Comparison of ENCODE assay signal across 9 cellular contexts in the genomic region with DNA sequence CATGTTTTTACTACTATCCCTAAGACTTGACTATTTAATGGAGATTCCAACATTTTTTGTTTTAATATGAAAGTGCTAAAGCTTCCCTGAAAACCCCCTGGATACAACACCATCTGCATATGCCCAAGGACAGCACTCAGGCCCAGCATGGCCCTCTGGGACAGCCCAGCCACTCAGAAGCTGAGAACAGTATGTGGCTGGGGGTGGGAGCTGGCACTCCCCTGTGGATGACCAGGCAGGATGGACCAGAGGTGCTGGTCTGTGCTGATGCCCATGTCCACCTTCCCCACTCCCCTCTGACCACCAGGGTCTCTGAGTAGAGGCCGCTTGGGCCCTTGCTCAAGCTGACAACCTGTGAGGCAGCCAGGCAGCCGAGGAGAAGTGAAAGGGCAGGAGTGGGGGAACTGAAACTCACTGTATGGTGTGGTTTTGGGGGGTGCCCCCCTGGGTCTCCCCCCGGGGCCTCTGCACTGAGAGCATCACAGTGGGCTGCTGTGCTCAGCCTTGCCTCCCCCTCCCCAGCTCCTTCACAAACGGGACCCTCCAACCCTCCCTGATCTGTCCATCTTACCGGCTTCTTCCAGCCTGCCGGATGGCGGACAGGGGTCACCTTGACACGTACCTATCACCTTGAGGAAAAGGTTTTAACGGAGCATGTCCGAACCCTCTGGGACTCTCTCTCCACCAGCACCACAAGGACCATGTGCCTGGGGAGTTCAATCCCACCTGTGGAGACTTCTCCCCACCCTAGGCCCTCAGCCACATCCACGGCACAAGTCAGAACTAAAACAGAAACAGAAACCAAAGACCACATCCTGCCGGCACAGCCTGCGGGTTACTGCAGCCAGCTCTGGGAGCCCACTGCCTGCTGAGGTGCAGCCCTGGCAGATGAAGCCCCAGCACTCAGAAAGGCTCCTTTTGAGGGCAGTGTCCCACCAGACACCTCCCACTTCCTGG. TPM values are rescaled to one million over a fixed set of nuclear protein-coding genes. Genes with fewer than 3 reads are reported as not detected.
DNase-seq lines count a peak whose midpoint lies in the region; ATAC-seq, FAIRE-seq and TF ChIP-seq lines count a peak whose summit lies in the region.
"Had no signal": no experiment of that assay in that cellular context is flagged by ENCODE, and none has a peak within 500 bp of the region (broad histone marks: within the 10 kb centered on the region; RNA-seq: fewer than 3 reads in every experiment).

A gene (minus strand): TSS at position 785 of the 957 bp plus-strand sequence. CDS start 14,798 bp downstream, outside the sequence.

- H2AFZ ChIP-seq in astrocyte (ENCODE audit: low read depth, low read length): no peak within 1 kb of the TSS

- peaks cover 6% of the 10 kb centered on the region for H3K4me1 Mint-ChIP-seq in astrocyte (ENCODE audit: low read depth, unreplicated experiment)

- H3K27me3 Mint-ChIP-seq in astrocyte (ENCODE audit: low read depth, unreplicated experiment): peaks cover 6% of the 10 kb centered on the region

- H3K27me3 ChIP-seq in astrocyte (ENCODE audit: insufficient read depth, low read length) (no peaks in the 10 kb centered on the region), muscle layer of colon (ENCODE audit: control insufficient read depth in 1 of 2, insufficient read depth in 2 of 2, low read length in 2 of 2) (no peaks in the 10 kb centered on the region)

- FAIRE-seq in astrocyte (lab: Jason Lieb, UNC): no peak
- FAIRE-seq: colon had no signal

- no peaks in the 10 kb centered on the region for H3K36me3 Mint-ChIP-seq in astrocyte (ENCODE audit: low read depth, unreplicated experiment)

- H3K27ac ChIP-seq in astrocyte (ENCODE audit: low read depth, low read length): no peak within 1 kb of the TSS
- H3K27ac ChIP-seq in muscle layer of colon (ENCODE audit: low read depth, low read length): no peak within 1 kb of the TSS
- peak within 1 kb of the TSS; percentile 51 for H3K27ac ChIP-seq in substantia nigra (ENCODE audit: low read depth, low read length, poor library complexity, severe bottlenecking)

- H3K4me1 ChIP-seq in astrocyte (ENCODE audit: insufficient read depth, low read length) (no peaks in the 10 kb centered on the region), muscle layer of colon (ENCODE audit: insufficient read depth, low read length) (no peaks in the 10 kb centered on the region)

- ATAC-seq in GM19023 (IDR thresholded peaks at IDR 0.05; ENCODE audit: unreplicated experiment) (peak; percentile 98), HG03103 (IDR thresholded peaks at IDR 0.05; ENCODE audit: low read depth, unreplicated experiment) (peak; percentile 83)

- H3K9ac ChIP-seq in astrocyte (ENCODE audit: low read length) (no peak within 1 kb of the TSS), muscle layer of colon (ENCODE audit: low read length) (no peak within 1 kb of the TSS)

- H3K9me3 Mint-ChIP-seq in astrocyte (ENCODE audit: unreplicated experiment): peaks cover 11% of the 10 kb centered on the region

- H3K4me2 ChIP-seq in astrocyte (ENCODE audit: low read length): no peak within 1 kb of the TSS

- DNase-seq in T-helper 2 cell: peak; percentile 24 to 97 (median 47)
- no peak for DNase-seq in astrocyte (ENCODE audit: low read depth)
- peak in 27 of 49 donors; percentile 4 to 48 (median 18) for DNase-seq in substantia nigra (lab: John Stamatoyannopoulos, UW)
- DNase-seq in islet precursor cell: no peak
- DNase-seq in NCI-H510A (lab: John Stamatoyannopoulos, UW): no peak

- H3K36me3 ChIP-seq in astrocyte (ENCODE audit: insufficient read depth, low read length) (no peaks in the 10 kb centered on the region), muscle layer of colon (ENCODE audit: insufficient read depth, low read length) (no peaks in the 10 kb centered on the region)

- H3K79me2 ChIP-seq in astrocyte (ENCODE audit: insufficient read depth, low read length): no peaks in the 10 kb centered on the region

- TF ChIP-seq CTCF in astrocyte (IDR thresholded peaks at IDR 0.05; ENCODE audit: insufficient read depth, low read depth, low read length): no peak

- peak within 1 kb of the TSS; percentile 34 for H3K4me3 Mint-ChIP-seq in astrocyte (ENCODE audit: unreplicated experiment)

- H3K27ac Mint-ChIP-seq in astrocyte (ENCODE audit: unreplicated experiment): no peak within 1 kb of the TSS

- H3K4me3 ChIP-seq in astrocyte (ENCODE audit: insufficient read depth, low read depth, low read length) (no peak within 1 kb of the TSS), muscle layer of colon (ENCODE audit: low read depth in 1 of 2, low read length in 2 of 2) (peak within 1 kb of the TSS; percentile 1 to 58)

- H3K9me3 ChIP-seq in astrocyte (ENCODE audit: insufficient read depth, low read depth, low read length) (peaks cover 4% of the 10 kb centered on the region), muscle layer of colon (ENCODE audit: low read length) (no peaks in the 10 kb centered on the region)

- H4K20me1 ChIP-seq in astrocyte (ENCODE audit: insufficient read depth, low read length): no peaks in the 10 kb centered on the region

RNA-seq across cellular contexts. Expression of the gene that starts here (rescaled TPM):
- total RNA-seq in astrocyte: 1.3 and 1.8 TPM in 2 replicates

Comparison
In these comparisons a context has a peak if more than half of its experiments do, and no peak if none do; other contexts are left out.
1. DNase-seq: peak in T-helper 2 cell (5 of 5) and substantia nigra (27 of 49); none in astrocyte (single experiment), islet precursor cell (single experiment) and NCI-H510A (single experiment).